12 cellular contexts compared by ENCODE assay signal in genomic region chr15:80580107-80580506, GRCh38.
A peak's percentile ranks its signal among the peaks of the same experiment; 100 is the strongest.
DNase-seq lines count a peak whose midpoint lies in the region; ATAC-seq and TF ChIP-seq lines count a peak whose summit lies in the region.
"Had no signal": no experiment of that assay in that cellular context is flagged by ENCODE, and none has a peak within 500 bp of the region (broad histone marks: within the 10 kb centered on the region; RNA-seq: fewer than 3 reads in every experiment).

No MANE protein-coding gene starts in this region.

- H3K9me3 ChIP-seq in GM23248 (ENCODE audit: low read depth), result no peaks in the 10 kb centered on the region
- H3K9me3 ChIP-seq: SJSA1 had no signal

- H3K27me3 Mint-ChIP-seq in progenitor cell of endocrine pancreas, result no peaks in the 10 kb centered on the region
- peaks cover 9% of the 10 kb centered on the region for H3K27me3 Mint-ChIP-seq in endothelial cell (ENCODE audit: unreplicated experiment)
- H3K27me3 Mint-ChIP-seq: activated naive CD8-positive, alpha-beta T cell treated with anti-CD3 and anti-CD28 coated beads for 36 hours had no signal

- H3K4me2 ChIP-seq in GM23248 (ENCODE audit: unreplicated experiment), result no peak overlapping the region

- H3K4me3 ChIP-seq in GM23248 (no peak overlapping the region), epithelial cell of esophagus (ENCODE audit: low read length) (no peak overlapping the region)
- H3K4me3 ChIP-seq: SJSA1 had no signal

- no peak for TF ChIP-seq CTCF in RWPE1 (conservative IDR thresholded peaks at IDR 0.05; ENCODE audit: low read depth)
- no peak for TF ChIP-seq CTCF in epithelial cell of esophagus (IDR thresholded peaks at IDR 0.05; ENCODE audit: insufficient read depth, low read depth, low read length, missing control alignments)
- TF ChIP-seq CTCF in progenitor cell of endocrine pancreas (IDR thresholded peaks at IDR 0.05; ENCODE audit: unreplicated experiment), result no peak
- no peak for TF ChIP-seq CTCF in endothelial cell (IDR thresholded peaks at IDR 0.05; ENCODE audit: unreplicated experiment)

- no peaks in the 10 kb centered on the region for H3K9me2 ChIP-seq in GM23248 (ENCODE audit: insufficient read depth)

- CTCF ChIA-PET in RWPE1 (lab: Yijun Ruan, JAX), result interaction anchor here (0.6 to 3.0 kb wide), 6 partner anchors 12 to 199 kb away, joined by 3 to 16 read pairs (median 3); partner anchors contain the start of gene CEMIP

- H3K4me3 Mint-ChIP-seq in progenitor cell of endocrine pancreas (ENCODE audit: low read depth) (no peak overlapping the region), endothelial cell (ENCODE audit: unreplicated experiment) (no peak overlapping the region)
- H3K4me3 Mint-ChIP-seq: activated naive CD8-positive, alpha-beta T cell treated with anti-CD3 and anti-CD28 coated beads for 36 hours; mesothelial cell of epicardium had no signal

- H3K4me1 ChIP-seq in GM23248 (ENCODE audit: insufficient read depth), result peaks cover 3% of the 10 kb centered on the region; the same call in 1 of the 2 replicates

- peaks cover 9% of the 10 kb centered on the region; the same call in 1 of the 2 replicates for H3F3A ChIP-seq in GM23248 (ENCODE audit: insufficient read depth)

- no peaks in the 10 kb centered on the region for H3K27me3 ChIP-seq in GM23248 (replicated peaks; ENCODE audit: insufficient read depth)
- H3K27me3 ChIP-seq: SJSA1 had no signal

- no peak overlapping the region for H3K27ac ChIP-seq in GM23248
- H3K27ac ChIP-seq in RWPE1, result peak overlapping the region; percentile 99
- H3K27ac ChIP-seq: SJSA1 had no signal

- ATAC-seq in HG03135 (IDR thresholded peaks at IDR 0.05; ENCODE audit: unreplicated experiment), result no peak
- ATAC-seq in GM21528 (IDR thresholded peaks at IDR 0.05; ENCODE audit: low FRiP score, unreplicated experiment), result no peak

- in situ Hi-C loops in GM23248 (cut with MboI), result no loop called here

- H3K4me1 Mint-ChIP-seq in progenitor cell of endocrine pancreas (ENCODE audit: low read depth) (peaks cover 14% of the 10 kb centered on the region), endothelial cell (ENCODE audit: unreplicated experiment) (peaks cover 8% of the 10 kb centered on the region)
- H3K4me1 Mint-ChIP-seq: activated naive CD8-positive, alpha-beta T cell treated with anti-CD3 and anti-CD28 coated beads for 36 hours had no signal

- peak overlapping the region; percentile 34 for H3K27ac Mint-ChIP-seq in progenitor cell of endocrine pancreas
- no peak overlapping the region for H3K27ac Mint-ChIP-seq in endothelial cell (ENCODE audit: unreplicated experiment)
- H3K27ac Mint-ChIP-seq: activated naive CD8-positive, alpha-beta T cell treated with anti-CD3 and anti-CD28 coated beads for 36 hours; mesothelial cell of epicardium had no signal

- H3K36me3 Mint-ChIP-seq in progenitor cell of endocrine pancreas (ENCODE audit: insufficient read depth) (peaks cover 15% of the 10 kb centered on the region), endothelial cell (ENCODE audit: low read depth, unreplicated experiment) (no peaks in the 10 kb centered on the region)
- H3K36me3 Mint-ChIP-seq: activated naive CD8-positive, alpha-beta T cell treated with anti-CD3 and anti-CD28 coated beads for 36 hours had no signal

- H4K20me1 ChIP-seq in GM23248 (ENCODE audit: insufficient read depth), result no peaks in the 10 kb centered on the region

- POLR2A ChIA-PET in RWPE1 (lab: Yijun Ruan, JAX; ENCODE audit: low non-redundant PET), result interaction anchor here (0.7 to 0.8 kb wide), 2 partner anchors 116 to 117 kb away, joined by 3 to 5 read pairs; no protein-coding TSS in a partner anchor

- peaks cover 2% of the 10 kb centered on the region for H3K36me3 ChIP-seq in GM23248 (ENCODE audit: low read depth)
- H3K36me3 ChIP-seq: SJSA1 had no signal

- H3K9me3 Mint-ChIP-seq in progenitor cell of endocrine pancreas (ENCODE audit: low read depth), result no peaks in the 10 kb centered on the region
- no peaks in the 10 kb centered on the region for H3K9me3 Mint-ChIP-seq in endothelial cell (ENCODE audit: unreplicated experiment)
- H3K9me3 Mint-ChIP-seq: activated naive CD8-positive, alpha-beta T cell treated with anti-CD3 and anti-CD28 coated beads for 36 hours; mesothelial cell of epicardium had no signal

- H2AFZ ChIP-seq in GM23248, result no peak overlapping the region

- DNase-seq in GM23248 (peak; percentile 79), RWPE1 (ENCODE audit: low spot score) (peak; percentile 94), epithelial cell of esophagus (ENCODE audit: low read depth) (peak; percentile 100), progenitor cell of endocrine pancreas (ENCODE audit: low spot score, unreplicated experiment) (no peak), NCI-H69 (lab: John Stamatoyannopoulos, UW) (no peak), endothelial cell (ENCODE audit: low spot score) (no peak)
- DNase-seq: activated CD4-positive, alpha-beta T cell treated with anti-CD3 and anti-CD28 coated beads, Interleukin-2, amount 50 U/mL, for 4 hours; activated naive CD8-positive, alpha-beta T cell treated with anti-CD3 and anti-CD28 coated beads for 36 hours had no signal

- no peaks in the 10 kb centered on the region for H3K79me2 ChIP-seq in GM23248 (ENCODE audit: insufficient read depth)

- 74% methylated on average over 9 of the region's 9 CpGs for WGBS in GM23248 (ENCODE audit: low coverage in 1 of 2, low lambda C conversion rate in 2 of 2, missing lambda C conversion rate in 2 of 2), 2 experiments

- no peak overlapping the region for H3K9ac ChIP-seq in GM23248

Comparison
In these comparisons a context has a peak if more than half of its experiments do, and no peak if none do; other contexts are left out.
1. DNase-seq: peak in GM23248 (single experiment), RWPE1 (single experiment) and epithelial cell of esophagus (single experiment); none in progenitor cell of endocrine pancreas (single experiment), NCI-H69 (single experiment) and endothelial cell (single experiment).